8 cellular contexts compared by ENCODE assay signal in the genomic region with DNA sequence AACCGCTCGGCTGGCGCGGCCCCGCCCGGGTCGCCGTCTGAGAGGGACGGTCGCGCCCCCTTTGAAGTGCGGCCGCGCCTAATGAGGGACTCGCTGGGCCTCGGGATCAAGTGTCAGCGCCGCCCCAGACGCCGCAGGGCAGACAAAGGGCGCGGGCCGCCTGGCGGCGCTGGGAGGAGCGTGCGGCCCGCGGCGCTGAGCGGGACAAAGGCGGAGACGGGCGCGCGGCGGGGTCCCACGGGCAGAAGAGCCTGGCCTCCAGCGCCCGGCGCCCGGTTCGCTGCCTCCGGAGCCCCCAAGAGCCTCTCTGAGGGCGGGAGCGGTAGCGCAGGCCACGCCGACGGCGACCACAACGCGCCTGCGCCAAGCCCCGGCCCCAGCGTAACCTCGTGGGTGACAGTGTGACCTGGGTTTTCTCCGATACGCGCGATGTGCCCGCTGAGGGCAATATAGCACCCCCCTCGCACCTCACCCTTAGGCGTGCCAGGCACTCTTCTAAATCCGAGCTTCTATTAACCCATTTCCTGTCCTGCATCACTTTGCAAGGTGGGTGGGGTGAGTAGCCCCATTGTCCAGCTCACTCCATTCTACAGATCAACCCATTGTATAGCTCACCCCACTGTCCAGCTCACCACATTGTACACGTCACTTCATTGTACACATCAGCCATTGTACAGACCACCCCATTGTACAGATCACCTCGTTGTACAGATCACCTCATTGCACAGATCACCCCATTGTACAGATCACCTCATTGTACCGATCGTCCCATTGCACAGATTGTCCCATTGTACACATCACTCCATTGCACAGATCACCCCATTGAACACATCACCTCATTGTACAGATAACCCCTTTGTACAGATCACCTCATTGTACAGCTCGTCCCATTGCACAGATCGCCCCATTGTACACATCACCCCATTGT. TPM values are rescaled to one million over a fixed set of nuclear protein-coding genes. Genes with fewer than 3 reads are reported as not detected.
DNase-seq lines count a peak whose midpoint lies in the region; ATAC-seq and TF ChIP-seq lines count a peak whose summit lies in the region.

No MANE protein-coding gene starts in this region.

- peak overlapping the region; percentile 37 for H3K4me3 ChIP-seq in RWPE2 (ENCODE audit: severe bottlenecking)
- peak overlapping the region; percentile 80 for H3K4me3 ChIP-seq in psoas muscle
- H3K4me3 ChIP-seq in urinary bladder (ENCODE audit: low read depth, low read length) = peak overlapping the region; percentile 61

- H3K27me3 ChIP-seq in RWPE2 (ENCODE audit: insufficient read depth, poor library complexity, severe bottlenecking) (no peaks in the 10 kb centered on the region), psoas muscle (ENCODE audit: insufficient read depth in 3 of 3, low read length in 2 of 3) (no peaks in the 10 kb centered on the region)

- H3K36me3 Mint-ChIP-seq in activated naive CD8-positive, alpha-beta T cell treated with anti-CD3 and anti-CD28 coated beads, Interleukin-2, amount 10 ng/mL, durations not matched to agents 7 days and 5 days = peaks cover 8% of the 10 kb centered on the region

- H3K9me3 Mint-ChIP-seq in activated naive CD8-positive, alpha-beta T cell treated with anti-CD3 and anti-CD28 coated beads, Interleukin-2, amount 10 ng/mL, durations not matched to agents 7 days and 5 days = no peaks in the 10 kb centered on the region

- no peak overlapping the region for H3K27ac Mint-ChIP-seq in activated naive CD8-positive, alpha-beta T cell treated with anti-CD3 and anti-CD28 coated beads, Interleukin-2, amount 10 ng/mL, durations not matched to agents 7 days and 5 days

- POLR2A ChIA-PET in activated naive CD8-positive, alpha-beta T cell treated with anti-CD3 and anti-CD28 coated beads, Interleukin-2, amount 10 ng/mL, durations not matched to agents 7 days and 5 days (lab: Charles Lee) = interaction anchor here (0.7 to 1.0 kb wide), 2 partner anchors 33 to 34 kb away, joined by 3 to 4 read pairs; no protein-coding TSS in a partner anchor

- 9 to 11% (median 9%) methylated on average over 63 to 71 of the region's 71 CpGs for WGBS in psoas muscle, 3 donors
- 9% methylated on average over 71 of the region's 71 CpGs for WGBS in urinary bladder

- no peaks in the 10 kb centered on the region for H3K27me3 Mint-ChIP-seq in activated naive CD8-positive, alpha-beta T cell treated with anti-CD3 and anti-CD28 coated beads, Interleukin-2, amount 10 ng/mL, durations not matched to agents 7 days and 5 days

- TF ChIP-seq CTCF in RWPE2 (IDR thresholded peaks at IDR 0.05; ENCODE audit: poor library complexity, severe bottlenecking) = peak; percentile 32
- peak; percentile 45 for TF ChIP-seq CTCF in psoas muscle (IDR thresholded peaks at IDR 0.05)

- H3K27ac ChIP-seq in RWPE2 (ENCODE audit: poor library complexity, severe bottlenecking) = no peak overlapping the region
- peak overlapping the region; percentile 63 for H3K27ac ChIP-seq in psoas muscle
- no peak overlapping the region for H3K27ac ChIP-seq in urinary bladder (ENCODE audit: low read depth)

- H3K36me3 ChIP-seq in RWPE2 (ENCODE audit: low read depth) = no peaks in the 10 kb centered on the region
- H3K36me3 ChIP-seq in psoas muscle (ENCODE audit: insufficient read depth in 1 of 2, low read depth in 1 of 2) = no peaks in the 10 kb centered on the region
- no peaks in the 10 kb centered on the region for H3K36me3 ChIP-seq in urinary bladder (ENCODE audit: insufficient read depth)

- DNase-seq in NCI-H187 (lab: John Stamatoyannopoulos, UW) (peak; percentile 64 to 72), NCI-H187 treated with DMSO at 0.1 percent for 48 hours (lab: John Stamatoyannopoulos, UW) (no peak), RWPE2 (ENCODE audit: low spot score) (no peak), left cardiac atrium (peak; percentile 77), psoas muscle (peak; percentile 67 to 74)
- peak; percentile 62 for DNase-seq in activated naive CD8-positive, alpha-beta T cell treated with anti-CD3 and anti-CD28 coated beads, Interleukin-2, amount 10 ng/mL, durations not matched to agents 7 days and 5 days

- ATAC-seq in HG03045 (IDR thresholded peaks at IDR 0.05; ENCODE audit: unreplicated experiment) = peak; percentile 76
- peak; percentile 84 for ATAC-seq in RWPE2 (ENCODE audit: low read depth)
- peak; percentile 88 for ATAC-seq in activated naive CD8-positive, alpha-beta T cell treated with anti-CD3 and anti-CD28 coated beads, Interleukin-2, amount 10 ng/mL, durations not matched to agents 7 days and 5 days (ENCODE audit: low read depth)
- ATAC-seq in left cardiac atrium = peak; percentile 88 to 94
- ATAC-seq in psoas muscle = peak; percentile 78 to 92 (median 86)

- H3K9me3 ChIP-seq in RWPE2 (ENCODE audit: severe bottlenecking) (no peaks in the 10 kb centered on the region), psoas muscle (no peaks in the 10 kb centered on the region)

- peaks cover 12% of the 10 kb centered on the region for H3K4me1 Mint-ChIP-seq in activated naive CD8-positive, alpha-beta T cell treated with anti-CD3 and anti-CD28 coated beads, Interleukin-2, amount 10 ng/mL, durations not matched to agents 7 days and 5 days

- H3K4me3 Mint-ChIP-seq in activated naive CD8-positive, alpha-beta T cell treated with anti-CD3 and anti-CD28 coated beads, Interleukin-2, amount 10 ng/mL, durations not matched to agents 7 days and 5 days = peak overlapping the region; percentile 78

- intact Hi-C loops in left cardiac atrium (cut with DNase I) = no loop called here
- intact Hi-C loops in psoas muscle (cut with DNase I) = no loop called here

- H3K4me1 ChIP-seq in RWPE2 (ENCODE audit: insufficient read depth, poor library complexity, severe bottlenecking) = no peaks in the 10 kb centered on the region
- no peaks in the 10 kb centered on the region for H3K4me1 ChIP-seq in psoas muscle
- H3K4me1 ChIP-seq in urinary bladder (ENCODE audit: insufficient read depth) = no peaks in the 10 kb centered on the region

RNA-seq across cellular contexts. Expression of a gene that starts 33.7 kb away (rescaled TPM):
- 10 to 100 TPM; 26.5 to 27.1 TPM for total RNA-seq in activated naive CD8-positive, alpha-beta T cell treated with anti-CD3 and anti-CD28 coated beads, Interleukin-2, amount 10 ng/mL, durations not matched to agents 7 days and 5 days
- total RNA-seq in left cardiac atrium (10 to 100 TPM; 13.0 to 18.2 TPM), psoas muscle (10 to 100 TPM; 12.1 to 21.1 (median 19.4) TPM), urinary bladder (37.9 TPM)
- polyA plus RNA-seq in psoas muscle (10 to 100 TPM; 21.7 to 29.7 (median 24.3) TPM), urinary bladder (13.2 TPM)

Comparison
In these comparisons a context has a peak if more than half of its experiments do, and no peak if none do; other contexts are left out.
1. DNase-seq: peak in NCI-H187 (2 of 2), activated naive CD8-positive, alpha-beta T cell treated with anti-CD3 and anti-CD28 coated beads, Interleukin-2, amount 10 ng/mL, durations not matched to agents 7 days and 5 days (single experiment), left cardiac atrium (single experiment) and psoas muscle (2 of 2); none in NCI-H187 treated with DMSO at 0.1 percent for 48 hours (single experiment) and RWPE2 (single experiment).
2. Peak in every context shown above with its lines, with median percentiles within 50 percentile points of each other: ATAC-seq and H3K4me3 ChIP-seq.